Comparison of ENCODE assay signal across 1 cellular context in genomic region chr7:2709553-2710165, GRCh38.
TF ChIP-seq lines count a peak whose summit lies in the region.

No MANE protein-coding gene starts in this region.

TF ChIP-seq in K562, 482 proteins besides CTCF, POLR2A, EP300 and RAD21 (continued from another document and continues in another):
- no peak for TF ChIP-seq ZHX1 (conservative IDR thresholded peaks at IDR 0.05; ENCODE audit: low read length)
- TF ChIP-seq PHF8 (IDR thresholded peaks at IDR 0.05; ENCODE audit: borderline replicate concordance, low read length), result no peak
- TF ChIP-seq TFE3 (CRISPR knock-in tag; IDR thresholded peaks at IDR 0.05), result peak; percentile 63
- TF ChIP-seq NCOA6 (IDR thresholded peaks at IDR 0.05), result no peak
- TF ChIP-seq UBTF (IDR thresholded peaks at IDR 0.05; ENCODE audit: borderline replicate concordance in 1 of 2, low read depth in 2 of 2, low read length in 2 of 2), result 0 out of 4 replicates have a peak, but pooled peaks of 1 of the 2 experiments have one; percentile 40
- no peak for TF ChIP-seq COPS2 (conservative IDR thresholded peaks at IDR 0.05)
- no peak for TF ChIP-seq FOXP1 (CRISPR knock-in tag; IDR thresholded peaks at IDR 0.05)
- TF ChIP-seq SMARCA5 (IDR thresholded peaks at IDR 0.05), result no peak
- TF ChIP-seq HOXB6 (CRISPR knock-in tag; IDR thresholded peaks at IDR 0.05; ENCODE audit: borderline replicate concordance), result no peak
- TF ChIP-seq ZBTB26 (CRISPR knock-in tag; IDR thresholded peaks at IDR 0.05), result no peak
- TF ChIP-seq SP1 (CRISPR knock-in tag; IDR thresholded peaks at IDR 0.05), result no peak
- no peak for TF ChIP-seq GATAD2A (IDR thresholded peaks at IDR 0.05)
- TF ChIP-seq ARID2 (IDR thresholded peaks at IDR 0.05), result peak; percentile 66
- TF ChIP-seq ZNF586 (CRISPR knock-in tag; conservative IDR thresholded peaks at IDR 0.05), result no peak
- TF ChIP-seq ZNF707 (CRISPR knock-in tag; conservative IDR thresholded peaks at IDR 0.05), result no peak
- TF ChIP-seq CLOCK (CRISPR knock-in tag; IDR thresholded peaks at IDR 0.05; ENCODE audit: borderline replicate concordance), result no peak
- TF ChIP-seq ZNF589 (CRISPR knock-in tag; IDR thresholded peaks at IDR 0.05; ENCODE audit: low read depth), result no peak
- no peak for TF ChIP-seq HCFC1 (IDR thresholded peaks at IDR 0.05; ENCODE audit: low read depth, low read length)
- TF ChIP-seq CBX5 (IDR thresholded peaks at IDR 0.05; ENCODE audit: borderline replicate concordance, low read depth), result no peak
- TF ChIP-seq ZNF282 (CRISPR knock-in tag; IDR thresholded peaks at IDR 0.05), result no peak
- TF ChIP-seq CREB1 (IDR thresholded peaks at IDR 0.05), result no peak
- TF ChIP-seq CREB1 (CRISPR knock-in tag; IDR thresholded peaks at IDR 0.05), result peak; percentile 50; the same call in 1 of the 2 replicates
- TF ChIP-seq ZFP1 (CRISPR knock-in tag; IDR thresholded peaks at IDR 0.05), result no peak
- TF ChIP-seq ZBTB33 (CRISPR knock-in tag; IDR thresholded peaks at IDR 0.05), result peak; percentile 38; the same call in 1 of the 2 replicates
- TF ChIP-seq MTA1 (IDR thresholded peaks at IDR 0.05; ENCODE audit: borderline replicate concordance), result no peak
- TF ChIP-seq ZNF217 (CRISPR knock-in tag; IDR thresholded peaks at IDR 0.05), result no peak
- no peak for TF ChIP-seq NR0B1 (IDR thresholded peaks at IDR 0.05; ENCODE audit: partially characterized antibody)
- no peak for TF ChIP-seq ZBTB11 (CRISPR knock-in tag; IDR thresholded peaks at IDR 0.05)
- no peak for TF ChIP-seq ZNF778 (CRISPR knock-in tag; IDR thresholded peaks at IDR 0.05)
- TF ChIP-seq NCOA2 (IDR thresholded peaks at IDR 0.05; ENCODE audit: partially characterized antibody in 2 of 2), result no peak
- peak; percentile 84 for TF ChIP-seq USF1 (CRISPR knock-in tag; IDR thresholded peaks at IDR 0.05)
- no peak for TF ChIP-seq CTCFL (IDR thresholded peaks at IDR 0.05; ENCODE audit: borderline replicate concordance, insufficient read depth, low read depth, low read length, poor library complexity, severe bottlenecking)
- no peak for TF ChIP-seq ZNF146 (CRISPR knock-in tag; IDR thresholded peaks at IDR 0.05; ENCODE audit: unreplicated experiment)
- TF ChIP-seq MYC (IDR thresholded peaks at IDR 0.05; ENCODE audit: low read depth, low read length), result peak; percentile 38; the same call in 1 of the 2 replicates
- no peak for TF ChIP-seq MYC (CRISPR knock-in tag; IDR thresholded peaks at IDR 0.05; ENCODE audit: borderline replicate concordance, low read depth)
- TF ChIP-seq ARID3B (CRISPR knock-in tag; IDR thresholded peaks at IDR 0.05; ENCODE audit: borderline replicate concordance), result no peak
